1 cellular context compared by ENCODE assay signal in genomic region chr19:35552534-35553384, GRCh38.
TF ChIP-seq lines count a peak whose summit lies in the region.

No MANE protein-coding gene starts in this region.

TF ChIP-seq in HepG2, 621 proteins besides CTCF, POLR2A, EP300 and RAD21 (continued from another document and continues in another):
- no peak for TF ChIP-seq HMGXB3 (CRISPR knock-in tag; IDR thresholded peaks at IDR 0.05; ENCODE audit: borderline replicate concordance)
- no peak for TF ChIP-seq PREB (CRISPR knock-in tag; IDR thresholded peaks at IDR 0.05)
- no peak for TF ChIP-seq ZBTB21 (CRISPR knock-in tag; IDR thresholded peaks at IDR 0.05)
- no peak for TF ChIP-seq MATR3 (CRISPR knock-in tag; IDR thresholded peaks at IDR 0.05)
- TF ChIP-seq PRDM10 (CRISPR knock-in tag; IDR thresholded peaks at IDR 0.05; ENCODE audit: low read depth): no peak
- no peak for TF ChIP-seq ZBTB40 (IDR thresholded peaks at IDR 0.05)
- TF ChIP-seq ZBTB40 (CRISPR knock-in tag; IDR thresholded peaks at IDR 0.05): no peak
- peak; percentile 81 for TF ChIP-seq SKIL (CRISPR knock-in tag; IDR thresholded peaks at IDR 0.05; ENCODE audit: borderline replicate concordance)
- TF ChIP-seq ZNF18 (CRISPR knock-in tag; IDR thresholded peaks at IDR 0.05; ENCODE audit: insufficient replicate concordance): no peak
- no peak for TF ChIP-seq MAFG (CRISPR knock-in tag; IDR thresholded peaks at IDR 0.05)
- no peak for TF ChIP-seq TAF1 (CRISPR knock-in tag; IDR thresholded peaks at IDR 0.05)
- TF ChIP-seq ZNF574 (CRISPR knock-in tag; IDR thresholded peaks at IDR 0.05): peak; percentile 37; the same call in 1 of the 2 replicates
- no peak for TF ChIP-seq ZNF773 (CRISPR knock-in tag; IDR thresholded peaks at IDR 0.05; ENCODE audit: borderline replicate concordance)
- no peak for TF ChIP-seq RORA (CRISPR knock-in tag; IDR thresholded peaks at IDR 0.05)
- no peak for TF ChIP-seq DNMT3B (CRISPR knock-in tag; conservative IDR thresholded peaks at IDR 0.05)
